In genomic region chr12:96359328-96359727, GRCh38 we compare ENCODE assay signal across 24 cellular contexts. TPM values are rescaled to one million over a fixed set of nuclear protein-coding genes. Genes with fewer than 3 reads are reported as not detected.
DNase-seq lines count a peak whose midpoint lies in the region; ATAC-seq, FAIRE-seq and TF ChIP-seq lines count a peak whose summit lies in the region.
"Had no signal": no experiment of that assay in that cellular context is flagged by ENCODE, and none has a peak within 500 bp of the region (broad histone marks: within the 10 kb centered on the region; RNA-seq: fewer than 3 reads in every experiment).

No MANE protein-coding gene starts in this region.

- DNase-seq in HepG2 (ENCODE audit: low spot score), result no peak
- DNase-seq in right lobe of liver, result no peak
- DNase-seq in OCI-M1 (lab: John Stamatoyannopoulos, UW), result peak; percentile 10
- DNase-seq in effector memory CD8-positive, alpha-beta T cell, result no peak
- peak; percentile 23 for DNase-seq in osteoblast (ENCODE audit: insufficient read length, low spot score, missing footprints)
- DNase-seq in activated CD4-positive, alpha-beta T cell treated with anti-CD3 and anti-CD28 coated beads, Interleukin-2, amount 50 U/mL, for 1 hour, result no peak
- DNase-seq: activated CD4-positive, alpha-beta T cell treated with anti-CD3 and anti-CD28 coated beads for 1 hour; activated naive CD4-positive, alpha-beta T cell treated with anti-CD3 and anti-CD28 coated beads, Interleukin-2, amount 10 ng/mL, durations not matched to agents 7 days and 5 days; activated T-cell treated with anti-CD3 and anti-CD28 coated beads, Interleukin-2, amount 50 U/mL, for 48 hours; foreskin melanocyte; left ventricle myocardium inferior; NCI-H1092; NCI-H1930; NCI-H510A treated with DMSO at 0.1 percent for 48 hours; posterior cingulate gyrus; SW 1271 had no signal

- H3K79me2 ChIP-seq in HepG2 (ENCODE audit: insufficient read depth, low read length) (peaks cover 73% of the 10 kb centered on the region), osteoblast (ENCODE audit: insufficient read depth, low read length) (peaks cover 99% of the 10 kb centered on the region)

- H3K27me3 Mint-ChIP-seq in effector memory CD8-positive, alpha-beta T cell, result no peaks in the 10 kb centered on the region
- H3K27me3 Mint-ChIP-seq: activated naive CD4-positive, alpha-beta T cell treated with anti-CD3 and anti-CD28 coated beads, Interleukin-2, amount 10 ng/mL, durations not matched to agents 7 days and 5 days; dendritic cell treated with granulocyte-macrophage colony-stimulating factor and Interleukin-4, amounts not matched to agents 40 ng/mL and 50 ng/mL, for 4 days had no signal

- H3K27ac ChIP-seq in HepG2 (ENCODE audit: extremely low read length, insufficient read depth, low read length) (no peak overlapping the region), right lobe of liver (no peak overlapping the region), osteoblast (ENCODE audit: low read depth, low read length) (no peak overlapping the region)
- H3K27ac ChIP-seq: BLaER1 treated with 17β-estradiol and CSF1 and Interleukin-3, amounts not matched to agents 10 nM and 100 nM; cardiac muscle cell; hepatocyte; KMS-11; left ventricle myocardium inferior had no signal

- H3K36me3 ChIP-seq in HepG2 (replicated peaks in 1 of 2; ENCODE audit: control insufficient read depth in 1 of 2, insufficient read depth in 2 of 2, low read length in 2 of 2) (no peaks in the 10 kb centered on the region), right lobe of liver (no peaks in the 10 kb centered on the region), osteoblast (ENCODE audit: insufficient read depth, low read length) (no peaks in the 10 kb centered on the region)
- H3K36me3 ChIP-seq: cardiac muscle cell, left ventricle myocardium inferior had no signal

- H4K20me1 ChIP-seq in HepG2 (ENCODE audit: insufficient read depth, low read length), result peaks cover 12% of the 10 kb centered on the region
- H4K20me1 ChIP-seq in osteoblast (ENCODE audit: insufficient read depth, low read length), result peaks cover 66% of the 10 kb centered on the region

- POLR2A ChIA-PET in HepG2 (lab: Yijun Ruan, JAX), result no interaction called here

- ATAC-seq in HepG2 (no peak), right lobe of liver (no peak), GM21737 (IDR thresholded peaks at IDR 0.05; ENCODE audit: unreplicated experiment) (no peak), GM19035 (IDR thresholded peaks at IDR 0.05; ENCODE audit: unreplicated experiment) (no peak)
- peak; percentile 39 for ATAC-seq in effector memory CD8-positive, alpha-beta T cell (replicated peaks)

- H3K27me3 ChIP-seq in HepG2 (ENCODE audit: control insufficient read depth in 1 of 2, insufficient read depth in 2 of 2, low read length in 2 of 2) (no peaks in the 10 kb centered on the region), right lobe of liver (no peaks in the 10 kb centered on the region), osteoblast (ENCODE audit: insufficient read depth, low read length) (no peaks in the 10 kb centered on the region)
- H3K27me3 ChIP-seq: BLaER1 treated with 17β-estradiol and CSF1 and Interleukin-3, amounts not matched to agents 10 nM and 100 nM; cardiac muscle cell; hepatocyte had no signal

- in situ Hi-C loops in HepG2 (cut with HindIII; ENCODE audit: extremely low pct_ligation_motif_present, low pct_unique_long_range_greater_than_20kb), result no loop called here

- TF ChIP-seq RAD21 in HepG2 (CRISPR knock-in tag; IDR thresholded peaks at IDR 0.05), result no peak

- TF ChIP-seq EP300 in HepG2 (IDR thresholded peaks at IDR 0.05; ENCODE audit: low read depth in 2 of 2, low read length in 2 of 2) (no peak), HepG2 (CRISPR knock-in tag; IDR thresholded peaks at IDR 0.05; ENCODE audit: borderline replicate concordance) (no peak)

- H3K4me1 Mint-ChIP-seq in effector memory CD8-positive, alpha-beta T cell (ENCODE audit: low read depth in 2 of 2), result peaks cover 33 to 65% of the 10 kb centered on the region in 2 donors

- intact Hi-C loops in HepG2 (cut with micrococcal nuclease; ENCODE audit: unreplicated experiment) (no loop called here), right lobe of liver (cut with DNase I) (no loop called here)

- TF ChIP-seq CTCF in HepG2 (CRISPR knock-in tag; IDR thresholded peaks at IDR 0.05) (no peak), right lobe of liver (IDR thresholded peaks at IDR 0.05) (no peak), osteoblast (IDR thresholded peaks at IDR 0.05; ENCODE audit: extremely low read depth, low read depth, low read length) (no peak)

- FAIRE-seq in HepG2 (lab: Jason Lieb, UNC), result no peak
- FAIRE-seq: TTC549 had no signal

- H2AFZ ChIP-seq in HepG2 (ENCODE audit: low read length) (no peak overlapping the region), osteoblast (ENCODE audit: low read length) (no peak overlapping the region)
- H2AFZ ChIP-seq: hepatocyte had no signal

- H3K9me3 ChIP-seq in HepG2 (ENCODE audit: low read length), result no peaks in the 10 kb centered on the region
- H3K9me3 ChIP-seq in right lobe of liver, result no peaks in the 10 kb centered on the region
- no peaks in the 10 kb centered on the region for H3K9me3 ChIP-seq in osteoblast (ENCODE audit: low read depth, low read length)
- H3K9me3 ChIP-seq: left ventricle myocardium inferior had no signal

- peaks cover 59% of the 10 kb centered on the region for H3K4me1 ChIP-seq in HepG2 (ENCODE audit: insufficient read depth, low read length)
- H3K4me1 ChIP-seq in right lobe of liver, result peaks cover 0 to 11% (median 0%) of the 10 kb centered on the region in 4 donors
- H3K4me1 ChIP-seq in osteoblast (ENCODE audit: insufficient read depth, low read length), result peaks cover 9% of the 10 kb centered on the region

- H3K36me3 Mint-ChIP-seq in effector memory CD8-positive, alpha-beta T cell (ENCODE audit: insufficient read depth), result peaks cover 60% of the 10 kb centered on the region

- no peak overlapping the region for H3K9ac ChIP-seq in HepG2 (ENCODE audit: insufficient read depth, low read depth, low read length)
- H3K9ac ChIP-seq: BLaER1 treated with 17β-estradiol and CSF1 and Interleukin-3, amounts not matched to agents 10 nM and 100 nM; KMS-11 had no signal

- TF ChIP-seq POLR2A in HepG2 (IDR thresholded peaks at IDR 0.05; ENCODE audit: insufficient read depth in 1 of 2, low read depth in 2 of 2, low read length in 2 of 2), result no peak
- TF ChIP-seq POLR2A in right lobe of liver (IDR thresholded peaks at IDR 0.05), result no peak

- no peak overlapping the region for H3K27ac Mint-ChIP-seq in effector memory CD8-positive, alpha-beta T cell
- H3K27ac Mint-ChIP-seq: activated naive CD4-positive, alpha-beta T cell treated with anti-CD3 and anti-CD28 coated beads, Interleukin-2, amount 10 ng/mL, durations not matched to agents 7 days and 5 days; dendritic cell treated with granulocyte-macrophage colony-stimulating factor and Interleukin-4, amounts not matched to agents 40 ng/mL and 50 ng/mL, for 4 days had no signal

- no peak overlapping the region for H3K4me2 ChIP-seq in HepG2 (ENCODE audit: low read depth, low read length)
- H3K4me2 ChIP-seq in osteoblast (ENCODE audit: insufficient read depth, low read length), result no peak overlapping the region
- H3K4me2 ChIP-seq: BLaER1 treated with 17β-estradiol and CSF1 and Interleukin-3, amounts not matched to agents 10 nM and 100 nM; hepatocyte; KMS-11 had no signal

- no peaks in the 10 kb centered on the region for H3K9me3 Mint-ChIP-seq in effector memory CD8-positive, alpha-beta T cell
- H3K9me3 Mint-ChIP-seq: activated naive CD4-positive, alpha-beta T cell treated with anti-CD3 and anti-CD28 coated beads, Interleukin-2, amount 10 ng/mL, durations not matched to agents 7 days and 5 days; dendritic cell treated with granulocyte-macrophage colony-stimulating factor and Interleukin-4, amounts not matched to agents 40 ng/mL and 50 ng/mL, for 4 days had no signal

- CTCF ChIA-PET in HepG2 (lab: Yijun Ruan, JAX; ENCODE audit: low intra/inter-chr PET ratio, low total read pairs), result no interaction called here

- no peak overlapping the region for H3K4me3 ChIP-seq in HepG2 (replicated peaks in 1 of 3; ENCODE audit: insufficient read depth in 1 of 3, low read depth in 2 of 3, low read length in 3 of 3)
- no peak overlapping the region for H3K4me3 ChIP-seq in right lobe of liver
- H3K4me3 ChIP-seq in osteoblast (ENCODE audit: insufficient read depth, low read length), result no peak overlapping the region
- H3K4me3 ChIP-seq: BLaER1 treated with 17β-estradiol and CSF1 and Interleukin-3, amounts not matched to agents 10 nM and 100 nM; cardiac muscle cell; hepatocyte; left ventricle myocardium inferior had no signal

- BruUV-seq in HepG2 (replicated peaks; lab: Mats Ljungman, UMichigan), result no TSS peak

- no peak overlapping the region for H3K4me3 Mint-ChIP-seq in effector memory CD8-positive, alpha-beta T cell
- H3K4me3 Mint-ChIP-seq: activated naive CD4-positive, alpha-beta T cell treated with anti-CD3 and anti-CD28 coated beads, Interleukin-2, amount 10 ng/mL, durations not matched to agents 7 days and 5 days; dendritic cell treated with granulocyte-macrophage colony-stimulating factor and Interleukin-4, amounts not matched to agents 40 ng/mL and 50 ng/mL, for 4 days had no signal

RNA-seq across cellular contexts. Expression of gene CDK17, which starts 40.9 kb away (rescaled TPM):
- total RNA-seq in HepG2 (2016; rRNA removed; fragmentation: Illumina TruSeq; extraction: Trizol), result 20.1 and 22.3 TPM in 2 replicates
- total RNA-seq in HepG2 (2016; cell fraction: cytosol; rRNA removed; fragmentation: Illumina TruSeq; extraction: Trizol; ENCODE audit: low read depth), result 12.4 and 17.6 TPM in 2 replicates
- 21.4 and 21.8 TPM in 2 replicates for total RNA-seq in HepG2 (2016; cell fraction: insoluble cytoplasmic fraction; rRNA removed; fragmentation: Illumina TruSeq; extraction: Trizol)
- 6.8 and 8.7 TPM in 2 replicates for total RNA-seq in HepG2 (2016; cell fraction: membrane; rRNA removed; fragmentation: Illumina TruSeq; extraction: Trizol)
- total RNA-seq in HepG2 (2016; cell fraction: nucleus; rRNA removed; fragmentation: Illumina TruSeq; extraction: Trizol), result 33.8 and 35.2 TPM in 2 replicates
- polyA plus RNA-seq in HepG2 (2011; rRNA removed), result 7.6 and 9.9 TPM in 2 replicates
- 3.7 and 6.4 TPM in 2 replicates for polyA plus RNA-seq in HepG2 (2011; cell fraction: cytosol; rRNA removed)
- 8.2 and 10.0 TPM in 2 replicates for polyA plus RNA-seq in HepG2 (2011; cell fraction: nucleus; rRNA removed)
- polyA plus RNA-seq in HepG2 (2012), result 9.6 and 11.9 TPM in 2 replicates
- 0.41 and 0.44 TPM in 2 replicates for polyA plus RNA-seq in HepG2 (2016; cell fraction: cytosol; fragmentation: Illumina TruSeq; extraction: Trizol; ENCODE audit: low read depth)
- polyA plus RNA-seq in HepG2 (2016; cell fraction: insoluble cytoplasmic fraction; fragmentation: Illumina TruSeq; extraction: Trizol; ENCODE audit: low read depth), result 13.7 and 14.3 TPM in 2 replicates
- polyA plus RNA-seq in HepG2 (2016; cell fraction: membrane; fragmentation: Illumina TruSeq; extraction: Trizol; ENCODE audit: low read depth), result 1.9 and 2.1 TPM in 2 replicates
- polyA plus RNA-seq in HepG2 (2016; cell fraction: nucleus; fragmentation: Illumina TruSeq; extraction: Trizol; ENCODE audit: insufficient read depth, low read depth), result 9.6 and 12.3 TPM in 2 replicates
- 36.0 and 45.8 TPM in 2 replicates for polyA minus RNA-seq in HepG2 (2011; rRNA and poly(A)+ RNA removed; ENCODE audit: low replicate concordance)
- 25.9 and 29.8 TPM in 2 replicates for polyA minus RNA-seq in HepG2 (2011; cell fraction: cytosol; rRNA and poly(A)+ RNA removed)
- polyA minus RNA-seq in HepG2 (2011; cell fraction: nucleus; rRNA and poly(A)+ RNA removed), result 152 and 172 TPM in 2 replicates
- total RNA-seq in right lobe of liver, result 10 to 100 TPM in 5 of 6 experiments, 1 to 10 TPM in 1; 8.9 to 16.1 (median 13.7) TPM
- 64.8 and 68.0 TPM in 2 replicates for total RNA-seq in osteoblast

Comparison
In these comparisons a context has a peak if more than half of its experiments do, and no peak if none do; other contexts are left out.
1. DNase-seq: peak in OCI-M1 (single experiment) and osteoblast (single experiment); none in HepG2 (single experiment), right lobe of liver (0 of 3), effector memory CD8-positive, alpha-beta T cell (0 of 3) and activated CD4-positive, alpha-beta T cell treated with anti-CD3 and anti-CD28 coated beads, Interleukin-2, amount 50 U/mL, for 1 hour (single experiment).